In the genomic region with DNA sequence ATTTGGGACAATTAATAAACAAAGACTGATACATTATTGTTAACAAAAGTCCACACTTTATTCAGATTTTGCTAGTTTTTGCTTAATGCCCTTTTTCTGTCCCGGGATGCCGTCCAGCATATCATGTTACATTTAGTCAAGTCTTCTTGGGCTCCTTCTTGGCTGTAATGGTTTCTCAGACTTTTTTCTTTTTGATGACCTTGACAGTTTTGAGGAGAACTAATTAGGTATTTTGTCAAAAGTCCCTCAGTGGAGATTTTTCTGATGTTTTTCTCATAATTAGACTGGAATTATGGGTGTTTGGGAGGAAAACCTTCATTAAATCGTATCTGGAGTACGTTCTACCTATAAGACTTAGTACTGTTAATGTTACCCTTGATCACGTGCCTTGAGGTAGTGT, we compare ENCODE assay signal across 8 cellular contexts.
"Had no signal": no experiment of that assay in that cellular context is flagged by ENCODE, and none has a peak within 500 bp of the region (broad histone marks: within the 10 kb centered on the region; RNA-seq: fewer than 3 reads in every experiment).

No MANE protein-coding gene starts in this region.

- H3K4me3 ChIP-seq: GM23248, HAP-1 had no signal

- H3K4me1 ChIP-seq: HAP-1 had no signal

- H3K36me3 ChIP-seq: HAP-1 had no signal

- H3K27ac ChIP-seq: GM23248, HL-60 had no signal

- ATAC-seq: HCT116 had no signal

- DNase-seq: GM23248, GOT3, H7, HFFc6, KG1 had no signal

- H3K9ac ChIP-seq: GM23248 had no signal

- H2AFZ ChIP-seq: GM23248 had no signal
